Comparison of ENCODE assay signal across 19 cellular contexts in the genomic region with DNA sequence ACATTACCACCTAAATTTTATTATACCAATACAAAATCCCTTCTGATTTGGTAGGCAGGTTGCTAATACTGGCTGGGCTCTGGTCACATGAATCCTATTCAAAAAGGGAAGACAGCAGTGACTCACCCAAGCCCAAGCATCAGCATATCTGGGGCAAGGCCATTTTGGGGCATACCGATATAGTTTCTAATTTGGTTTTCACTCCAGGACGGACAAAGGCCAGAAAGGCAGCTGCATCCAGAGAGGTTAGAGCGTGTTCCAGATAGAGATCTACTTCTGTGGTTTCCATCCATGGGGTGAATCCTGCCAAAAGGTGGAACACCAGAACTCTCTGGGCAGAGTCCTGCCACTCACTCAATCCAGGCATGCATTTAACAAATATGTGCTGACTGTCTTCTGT.
DNase-seq lines count a peak whose midpoint lies in the region; ATAC-seq and TF ChIP-seq lines count a peak whose summit lies in the region.
"Had no signal": no experiment of that assay in that cellular context is flagged by ENCODE, and none has a peak within 500 bp of the region (broad histone marks: within the 10 kb centered on the region; RNA-seq: fewer than 3 reads in every experiment).

No MANE protein-coding gene starts in this region.

- TF ChIP-seq CTCF in natural killer cell (IDR thresholded peaks at IDR 0.05), result no peak
- TF ChIP-seq CTCF in A673 (conservative IDR thresholded peaks at IDR 0.05; ENCODE audit: low read depth, low read length), result no peak

- CTCF ChIA-PET in A673 (lab: Charles Lee), result no interaction called here

- peaks cover 0 to 3% of the 10 kb centered on the region in 2 donors for H3K9me3 Mint-ChIP-seq in natural killer cell
- H3K9me3 Mint-ChIP-seq: CD8-positive, alpha-beta T cell had no signal

- peak; percentile 14 for DNase-seq in G401 (ENCODE audit: low spot score)
- DNase-seq in LHCN-M2 (ENCODE audit: low read depth), result peak; percentile 13
- peak; percentile 29 for DNase-seq in astrocyte of the hippocampus (ENCODE audit: low read depth, low spot score)
- no peak for DNase-seq in natural killer cell
- no peak for DNase-seq in A673 (ENCODE audit: low spot score)
- no peak for DNase-seq in ureter (ENCODE audit: low spot score)
- no peak for DNase-seq in NCI-H1694 (lab: John Stamatoyannopoulos, UW)
- DNase-seq: CD8-positive, alpha-beta T cell; DMS79; GOT3; NCI-H1092; NCI-H146; NCI-H2081 treated with DMSO at 0.1 percent for 48 hours; NCI-H510A; NCI-H774; Right ventricle myocardium superior; SK-N-SH had no signal

- BruUV-seq in A673 (replicated peaks; lab: Mats Ljungman, UMichigan), result no TSS peak

- ATAC-seq in natural killer cell, result peak in 1 of 3 donors; percentile 34
- ATAC-seq: CD8-positive, alpha-beta T cell; GM12878; Panc1 had no signal

- POLR2A ChIA-PET in A673 (lab: Charles Lee; ENCODE audit: low non-redundant PET), result no interaction called here

- intact Hi-C loops in natural killer cell (cut with micrococcal nuclease), result no loop called here
- intact Hi-C loops in A673 (cut with micrococcal nuclease; ENCODE audit: unreplicated experiment), result no loop called here

- no peaks in the 10 kb centered on the region for H3K36me3 Mint-ChIP-seq in natural killer cell

- no peaks in the 10 kb centered on the region for H3K9me3 ChIP-seq in A673 (ENCODE audit: low read depth, low read length, poor library complexity, severe bottlenecking)
- H3K9me3 ChIP-seq: SK-N-SH had no signal

- peak overlapping the region; percentile 21 to 70 for H3K27ac Mint-ChIP-seq in natural killer cell
- H3K27ac Mint-ChIP-seq: CD8-positive, alpha-beta T cell had no signal

- in situ Hi-C loops in G401 (cut with HindIII; ENCODE audit: low sequenced_read_pairs), result no loop called here

- no peaks in the 10 kb centered on the region for H3K27me3 Mint-ChIP-seq in natural killer cell (ENCODE audit: low read depth in 2 of 2)

- H3K4me1 Mint-ChIP-seq in natural killer cell, result peaks cover 60 to 74% of the 10 kb centered on the region in 2 donors

- no peak overlapping the region for H3K4me3 ChIP-seq in A673 (ENCODE audit: low read depth, low read length, poor library complexity, severe bottlenecking)
- H3K4me3 ChIP-seq: GM12878 had no signal

- H3K36me3 ChIP-seq in A673 (ENCODE audit: insufficient read depth, low read length, poor library complexity, severe bottlenecking), result no peaks in the 10 kb centered on the region

- no peaks in the 10 kb centered on the region for H3K4me1 ChIP-seq in A673 (ENCODE audit: insufficient read depth, low read length, poor library complexity, severe bottlenecking)

- H3K27me3 ChIP-seq in A673 (replicated peaks; ENCODE audit: insufficient read depth, low read depth, low read length, poor library complexity), result no peaks in the 10 kb centered on the region

- no peak overlapping the region for H3K27ac ChIP-seq in A673 (ENCODE audit: low read depth, low read length, poor library complexity, severe bottlenecking)

- H3K4me3 Mint-ChIP-seq in natural killer cell, result peak overlapping the region; percentile 14
- H3K4me3 Mint-ChIP-seq: CD8-positive, alpha-beta T cell had no signal

Comparison
In these comparisons a context has a peak if more than half of its experiments do, and no peak if none do; other contexts are left out.
1. DNase-seq: peak in G401 (single experiment), LHCN-M2 (single experiment) and astrocyte of the hippocampus (single experiment); none in natural killer cell (single experiment), A673 (single experiment), ureter (single experiment) and NCI-H1694 (single experiment).